Comparison of ENCODE assay signal across 13 cellular contexts in genomic region chr15:85718271-85718971, GRCh38.
DNase-seq lines count a peak whose midpoint lies in the region; ATAC-seq, FAIRE-seq and TF ChIP-seq lines count a peak whose summit lies in the region.
"Had no signal": no experiment of that assay in that cellular context is flagged by ENCODE, and none has a peak within 500 bp of the region (broad histone marks: within the 10 kb centered on the region; RNA-seq: fewer than 3 reads in every experiment).

No MANE protein-coding gene starts in this region.

- POLR2A ChIA-PET in CD8-positive, alpha-beta T cell (lab: Charles Lee): no interaction called here
- POLR2A ChIA-PET in OCI-LY7 (lab: Charles Lee): interaction anchor here (0.6 to 1.4 kb wide), 5 partner anchors 11 to 1147 kb away, joined by 3 to 7 read pairs (median 6); no protein-coding TSS in a partner anchor

- no peaks in the 10 kb centered on the region for H3K4me1 ChIP-seq in CD8-positive, alpha-beta T cell (ENCODE audit: insufficient read depth, low read length)
- peaks cover 39% of the 10 kb centered on the region for H3K4me1 ChIP-seq in OCI-LY7 (ENCODE audit: insufficient read depth, low read length, poor library complexity, severe bottlenecking)

- H4K20me1 ChIP-seq in OCI-LY7 (ENCODE audit: insufficient read depth, low read length): no peaks in the 10 kb centered on the region

- BruUV-seq in OCI-LY7 (replicated peaks; lab: Mats Ljungman, UMichigan): no TSS peak

- H3K27me3 ChIP-seq in CD8-positive, alpha-beta T cell (ENCODE audit: insufficient read depth, low read length): no peaks in the 10 kb centered on the region
- H3K27me3 ChIP-seq: BLaER1 treated with 17β-estradiol and CSF1 and Interleukin-3, amounts not matched to agents 10 nM and 100 nM had no signal

- no peak for TF ChIP-seq CTCF in CD8-positive, alpha-beta T cell (IDR thresholded peaks at IDR 0.05)
- no peak for TF ChIP-seq CTCF in OCI-LY7 (conservative IDR thresholded peaks at IDR 0.05; ENCODE audit: low read length)

- no peaks in the 10 kb centered on the region for H3K9me3 ChIP-seq in CD8-positive, alpha-beta T cell (ENCODE audit: low read length)
- no peaks in the 10 kb centered on the region for H3K9me3 ChIP-seq in OCI-LY7 (ENCODE audit: low read length)
- H3K9me3 ChIP-seq: BLaER1 treated with 17β-estradiol and CSF1 and Interleukin-3, amounts not matched to agents 10 nM and 100 nM had no signal

- H3K4me3 ChIP-seq in CD8-positive, alpha-beta T cell (ENCODE audit: low read depth, low read length): no peak overlapping the region
- H3K4me3 ChIP-seq in OCI-LY7 (ENCODE audit: low read depth, low read length, poor library complexity, severe bottlenecking): peak overlapping the region; percentile 13
- H3K4me3 ChIP-seq: BLaER1 treated with 17β-estradiol and CSF1 and Interleukin-3, amounts not matched to agents 10 nM and 100 nM had no signal

- peak overlapping the region; percentile 69 for H3K4me2 ChIP-seq in OCI-LY7 (ENCODE audit: low read length)
- H3K4me2 ChIP-seq: BLaER1 treated with 17β-estradiol and CSF1 and Interleukin-3, amounts not matched to agents 10 nM and 100 nM had no signal

- no peak for ATAC-seq in CD8-positive, alpha-beta T cell
- ATAC-seq in GM18909 (IDR thresholded peaks at IDR 0.05; ENCODE audit: poor library complexity, unreplicated experiment) (peak; percentile 67), HG02763 (IDR thresholded peaks at IDR 0.05; ENCODE audit: unreplicated experiment) (peak; percentile 48), HG02610 (IDR thresholded peaks at IDR 0.05; ENCODE audit: unreplicated experiment) (no peak), HG03520 (IDR thresholded peaks at IDR 0.05; ENCODE audit: unreplicated experiment) (no peak)

- no peak overlapping the region for H3K4me3 Mint-ChIP-seq in CD8-positive, alpha-beta T cell
- H3K4me3 Mint-ChIP-seq: T-helper 1 cell treated with Interleukin-12 subunit alpha and Interleukin-12 subunit beta and Interleukin-4 antibody, amounts not matched to agents 30 μg/mL and 1 μg/mL, for 36 hours had no signal

- intact Hi-C loops in CD8-positive, alpha-beta T cell (cut with DNase I, micrococcal nuclease): no loop called here
- intact Hi-C loops in OCI-LY7 (cut with micrococcal nuclease; ENCODE audit: unreplicated experiment): loop anchor here (2.0 kb wide), 1 partner anchor 28 kb away; no protein-coding TSS in a partner anchor

- no peak for TF ChIP-seq POLR2A in H54 (IDR thresholded peaks at IDR 0.05; ENCODE audit: low read depth, low read length)

- H2AFZ ChIP-seq in OCI-LY7 (ENCODE audit: low read length): no peak overlapping the region

- peaks cover 98% of the 10 kb centered on the region for H3K36me3 Mint-ChIP-seq in CD8-positive, alpha-beta T cell

- no peaks in the 10 kb centered on the region for H3K27me3 Mint-ChIP-seq in CD8-positive, alpha-beta T cell (ENCODE audit: low read depth)

- H3K36me3 ChIP-seq in CD8-positive, alpha-beta T cell (ENCODE audit: insufficient read depth, low read length): peaks cover 82% of the 10 kb centered on the region
- peaks cover 96% of the 10 kb centered on the region for H3K36me3 ChIP-seq in OCI-LY7 (ENCODE audit: insufficient read depth, low read length)

- H3K27ac ChIP-seq in CD8-positive, alpha-beta T cell (ENCODE audit: low read depth, low read length): no peak overlapping the region
- H3K27ac ChIP-seq in OCI-LY7 (ENCODE audit: low read depth, low read length, poor library complexity, severe bottlenecking): peak overlapping the region; percentile 78
- H3K27ac ChIP-seq: BLaER1 treated with 17β-estradiol and CSF1 and Interleukin-3, amounts not matched to agents 10 nM and 100 nM had no signal

- H3K4me1 Mint-ChIP-seq in CD8-positive, alpha-beta T cell (ENCODE audit: low read depth): peaks cover 33% of the 10 kb centered on the region

- no peak for DNase-seq in CD8-positive, alpha-beta T cell
- DNase-seq in OCI-LY7 (ENCODE audit: low spot score) (peak; percentile 86), H54 (ENCODE audit: insufficient read length, low spot score) (no peak), GDM1 (lab: John Stamatoyannopoulos, UW) (no peak)
- DNase-seq: activated CD8-positive, alpha-beta memory T cell treated with anti-CD3 and anti-CD28 coated beads, Interleukin-2, amount 50 U/mL, for 4 hours; central memory CD4-positive, alpha-beta T cell; NCI-H69 had no signal

- H3K9me2 ChIP-seq in OCI-LY7 (ENCODE audit: insufficient read depth, low read length): no peaks in the 10 kb centered on the region

- no peaks in the 10 kb centered on the region for H3K9me3 Mint-ChIP-seq in CD8-positive, alpha-beta T cell
- H3K9me3 Mint-ChIP-seq: T-helper 1 cell treated with Interleukin-12 subunit alpha and Interleukin-12 subunit beta and Interleukin-4 antibody, amounts not matched to agents 30 μg/mL and 1 μg/mL, for 36 hours had no signal

- peak overlapping the region; percentile 62 for H3K27ac Mint-ChIP-seq in CD8-positive, alpha-beta T cell
- H3K27ac Mint-ChIP-seq: T-helper 1 cell treated with Interleukin-12 subunit alpha and Interleukin-12 subunit beta and Interleukin-4 antibody, amounts not matched to agents 30 μg/mL and 1 μg/mL, for 36 hours had no signal

- CTCF ChIA-PET in CD8-positive, alpha-beta T cell (lab: Charles Lee): interaction anchor here (1.2 kb wide), 1 partner anchor 123 kb away, joined by 4 read pairs; no protein-coding TSS in a partner anchor
- CTCF ChIA-PET in OCI-LY7 (lab: Charles Lee; ENCODE audit: unreplicated experiment): no interaction called here

- no peaks in the 10 kb centered on the region for H3K79me2 ChIP-seq in OCI-LY7 (ENCODE audit: insufficient read depth, low read depth, low read length)

- FAIRE-seq in H54 (lab: Jason Lieb, UNC): no peak

Comparison
In these comparisons a context has a peak if more than half of its experiments do, and no peak if none do; other contexts are left out.
1. ATAC-seq: peak in GM18909 (single experiment) and HG02763 (single experiment); none in CD8-positive, alpha-beta T cell (single experiment), HG02610 (single experiment) and HG03520 (single experiment).